Comparison of ENCODE assay signal across 1 cellular context in genomic region chr17:81184596-81184995, GRCh38.
TF ChIP-seq lines count a peak whose summit lies in the region.

No MANE protein-coding gene starts in this region.

TF ChIP-seq in SK-N-SH, 30 proteins besides CTCF, POLR2A, EP300 and RAD21:
- TF ChIP-seq TCF12 (IDR thresholded peaks at IDR 0.05), result no peak
- no peak for TF ChIP-seq USF2 (IDR thresholded peaks at IDR 0.05; ENCODE audit: borderline replicate concordance, low read depth, low read length)
- TF ChIP-seq FOSL2 (IDR thresholded peaks at IDR 0.05; ENCODE audit: borderline replicate concordance, low read depth), result no peak
- no peak for TF ChIP-seq RXRA (IDR thresholded peaks at IDR 0.05; ENCODE audit: borderline replicate concordance, low read depth)
- no peak for TF ChIP-seq JUND (IDR thresholded peaks at IDR 0.05)
- no peak for TF ChIP-seq SIN3A (IDR thresholded peaks at IDR 0.05; ENCODE audit: borderline replicate concordance, low read depth, low read length)
- no peak for TF ChIP-seq ELF1 (IDR thresholded peaks at IDR 0.05)
- no peak for TF ChIP-seq RCOR1 (IDR thresholded peaks at IDR 0.05; ENCODE audit: low read length)
- TF ChIP-seq RFX5 (IDR thresholded peaks at IDR 0.05; ENCODE audit: low read length), result no peak
- TF ChIP-seq TEAD4 (IDR thresholded peaks at IDR 0.05; ENCODE audit: borderline replicate concordance, insufficient read depth), result no peak
- no peak for TF ChIP-seq PBX3 (IDR thresholded peaks at IDR 0.05)
- no peak for TF ChIP-seq ZBTB33 (IDR thresholded peaks at IDR 0.05; ENCODE audit: borderline replicate concordance, low read depth)
- TF ChIP-seq MEF2A (IDR thresholded peaks at IDR 0.05; ENCODE audit: borderline replicate concordance, low read depth), result no peak
- TF ChIP-seq FOXJ3 (CRISPR knock-in tag; IDR thresholded peaks at IDR 0.05), result no peak
- no peak for TF ChIP-seq MXI1 (IDR thresholded peaks at IDR 0.05; ENCODE audit: low read depth, low read length)
- no peak for TF ChIP-seq YY1 (IDR thresholded peaks at IDR 0.05; ENCODE audit: low read depth)
- no peak for TF ChIP-seq FOXM1 (IDR thresholded peaks at IDR 0.05; ENCODE audit: low read depth)
- TF ChIP-seq NFIC (IDR thresholded peaks at IDR 0.05; ENCODE audit: borderline replicate concordance), result no peak
- TF ChIP-seq, protein P1, sequence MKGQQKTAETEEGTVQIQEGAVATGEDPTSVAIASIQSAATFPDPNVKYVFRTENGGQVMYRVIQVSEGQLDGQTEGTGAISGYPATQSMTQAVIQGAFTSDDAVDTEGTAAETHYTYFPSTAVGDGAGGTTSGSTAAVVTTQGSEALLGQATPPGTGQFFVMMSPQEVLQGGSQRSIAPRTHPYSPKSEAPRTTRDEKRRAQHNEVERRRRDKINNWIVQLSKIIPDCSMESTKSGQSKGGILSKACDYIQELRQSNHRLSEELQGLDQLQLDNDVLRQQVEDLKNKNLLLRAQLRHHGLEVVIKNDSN (IDR thresholded peaks at IDR 0.05; ENCODE audit: borderline replicate concordance, low read depth), result no peak
- no peak for TF ChIP-seq EZH2phosphoT487 (IDR thresholded peaks at IDR 0.05; ENCODE audit: borderline replicate concordance, low read depth)
